8 cellular contexts compared by ENCODE assay signal in genomic region chr1:83998599-83999315, GRCh38. TPM values are rescaled to one million over a fixed set of nuclear protein-coding genes. Genes with fewer than 3 reads are reported as not detected.
DNase-seq lines count a peak whose midpoint lies in the region; ATAC-seq and TF ChIP-seq lines count a peak whose summit lies in the region.

TTLL7 (minus strand) TSS chr1:83999132; CDS start chr1:83952211, 46,921 bp downstream.

- peaks cover 18% of the 10 kb centered on the region for H3K4me1 Mint-ChIP-seq in CD4-positive, alpha-beta T cell (ENCODE audit: low read depth)
- peaks cover 14% of the 10 kb centered on the region for H3K4me1 Mint-ChIP-seq in activated T-cell treated with anti-CD3 and anti-CD28 coated beads, Interleukin-2, amount 50 U/mL, for 4 hours (ENCODE audit: low read depth)
- H3K4me1 Mint-ChIP-seq in naive thymus-derived CD4-positive, alpha-beta T cell: peaks cover 9 to 20% (median 17%) of the 10 kb centered on the region in 7 donors

- no peaks in the 10 kb centered on the region for H3K36me3 ChIP-seq in naive thymus-derived CD4-positive, alpha-beta T cell (ENCODE audit: control insufficient read depth in 2 of 3, insufficient read depth in 3 of 3, low read length in 3 of 3)

- no peaks in the 10 kb centered on the region for H3K9me3 ChIP-seq in CD4-positive, alpha-beta T cell (ENCODE audit: control insufficient read depth, low read length)
- no peaks in the 10 kb centered on the region for H3K9me3 ChIP-seq in naive thymus-derived CD4-positive, alpha-beta T cell (ENCODE audit: control insufficient read depth in 2 of 3, low read length in 3 of 3)

- CTCF ChIA-PET in CD4-positive, alpha-beta T cell (lab: Charles Lee): no interaction called here
- CTCF ChIA-PET in naive thymus-derived CD4-positive, alpha-beta T cell (lab: Charles Lee): no interaction called here

- POLR2A ChIA-PET in CD4-positive, alpha-beta T cell (lab: Charles Lee): no interaction called here
- POLR2A ChIA-PET in naive thymus-derived CD4-positive, alpha-beta T cell (lab: Charles Lee): interaction anchor here (0.6 kb wide), 1 partner anchor 808 kb away, joined by 3 read pairs; no protein-coding TSS in a partner anchor

- peaks cover 74% of the 10 kb centered on the region for H3K27me3 Mint-ChIP-seq in CD4-positive, alpha-beta T cell
- H3K27me3 Mint-ChIP-seq in activated T-cell treated with anti-CD3 and anti-CD28 coated beads, Interleukin-2, amount 50 U/mL, for 4 hours (ENCODE audit: low read depth): peaks cover 64% of the 10 kb centered on the region
- peaks cover 61 to 79% (median 68%) of the 10 kb centered on the region in 5 donors for H3K27me3 Mint-ChIP-seq in naive thymus-derived CD4-positive, alpha-beta T cell

- intact Hi-C loops in CD4-positive, alpha-beta T cell (cut with DNase I, micrococcal nuclease): no loop called here
- intact Hi-C loops in naive thymus-derived CD4-positive, alpha-beta T cell (cut with micrococcal nuclease): loop anchor here (2.0 to 5.0 kb wide), 5 partner anchors 79 to 436 kb away; no protein-coding TSS in a partner anchor

- no peak within 1 kb of the TSS for H3K27ac ChIP-seq in CD4-positive, alpha-beta T cell (ENCODE audit: low read depth, low read length)
- no peak within 1 kb of the TSS for H3K27ac ChIP-seq in naive thymus-derived CD4-positive, alpha-beta T cell (ENCODE audit: low read depth, low read length)

- no peaks in the 10 kb centered on the region for H3K9me3 Mint-ChIP-seq in CD4-positive, alpha-beta T cell
- H3K9me3 Mint-ChIP-seq in activated T-cell treated with anti-CD3 and anti-CD28 coated beads, Interleukin-2, amount 50 U/mL, for 4 hours: no peaks in the 10 kb centered on the region
- H3K9me3 Mint-ChIP-seq in naive thymus-derived CD4-positive, alpha-beta T cell: peaks cover 0 to 3% (median 0%) of the 10 kb centered on the region in 11 donors

- peaks cover 6 to 7% of the 10 kb centered on the region in 2 donors for H3K4me1 ChIP-seq in naive thymus-derived CD4-positive, alpha-beta T cell (ENCODE audit: control insufficient read depth in 2 of 2, insufficient read depth in 2 of 2, low read length in 2 of 2)

- peak within 1 kb of the TSS; percentile 89 for H3K4me3 Mint-ChIP-seq in CD4-positive, alpha-beta T cell
- H3K4me3 Mint-ChIP-seq in activated T-cell treated with anti-CD3 and anti-CD28 coated beads, Interleukin-2, amount 50 U/mL, for 4 hours: peak within 1 kb of the TSS; percentile 78
- peak within 1 kb of the TSS; percentile 74 to 92 (median 85) for H3K4me3 Mint-ChIP-seq in naive thymus-derived CD4-positive, alpha-beta T cell

- peak; percentile 71 for ATAC-seq in CD4-positive, alpha-beta T cell (ENCODE audit: poor library complexity)
- ATAC-seq in GM19467 (IDR thresholded peaks at IDR 0.05; ENCODE audit: unreplicated experiment): peak; percentile 75
- peak; percentile 86 for ATAC-seq in HG03571 (IDR thresholded peaks at IDR 0.05; ENCODE audit: unreplicated experiment)
- ATAC-seq in activated T-cell treated with anti-CD3 and anti-CD28 coated beads, Interleukin-2, amount 50 U/mL, for 4 hours: peak; percentile 79 to 80
- peak; percentile 81 for ATAC-seq in naive thymus-derived CD4-positive, alpha-beta T cell

- H3K27me3 ChIP-seq in CD4-positive, alpha-beta T cell (ENCODE audit: control insufficient read depth, insufficient read depth, low read length): peaks cover 60% of the 10 kb centered on the region
- peaks cover 4 to 13% of the 10 kb centered on the region in 2 donors for H3K27me3 ChIP-seq in naive thymus-derived CD4-positive, alpha-beta T cell (ENCODE audit: control insufficient read depth in 2 of 2, insufficient read depth in 2 of 2, low read length in 2 of 2)

- peak in 9 of 10 experiments; percentile 4 to 48 (median 18) for DNase-seq in CD4-positive, alpha-beta T cell
- peak; percentile 31 for DNase-seq in NOMO-1 treated with dmso at 0.1 percent for 144 hours (lab: John Stamatoyannopoulos, UW; ENCODE audit: unreplicated experiment)
- peak; percentile 28 for DNase-seq in activated T-cell treated with anti-CD3 and anti-CD28 coated beads, Interleukin-2, amount 50 U/mL, for 4 hours
- DNase-seq in fibroblast of gingiva (ENCODE audit: low read depth): peak; percentile 79
- peak; percentile 10 to 75 (median 23) for DNase-seq in naive thymus-derived CD4-positive, alpha-beta T cell
- peak in 4 of 6 experiments; percentile 13 to 38 (median 28) for DNase-seq in stimulated activated naive CD4-positive, alpha-beta T cell (lab: John Stamatoyannopoulos, UW)

- no peaks in the 10 kb centered on the region for H3K36me3 Mint-ChIP-seq in CD4-positive, alpha-beta T cell (ENCODE audit: low read depth)
- H3K36me3 Mint-ChIP-seq in activated T-cell treated with anti-CD3 and anti-CD28 coated beads, Interleukin-2, amount 50 U/mL, for 4 hours (ENCODE audit: insufficient read depth): no peaks in the 10 kb centered on the region
- no peaks in the 10 kb centered on the region for H3K36me3 Mint-ChIP-seq in naive thymus-derived CD4-positive, alpha-beta T cell

- no peak within 1 kb of the TSS for H3K27ac Mint-ChIP-seq in CD4-positive, alpha-beta T cell
- peak within 1 kb of the TSS in 2 of 9 donors; percentile 56 to 58 for H3K27ac Mint-ChIP-seq in naive thymus-derived CD4-positive, alpha-beta T cell

- peak within 1 kb of the TSS; percentile 53 for H3K4me3 ChIP-seq in naive thymus-derived CD4-positive, alpha-beta T cell (ENCODE audit: low read length)

- TF ChIP-seq CTCF in CD4-positive, alpha-beta T cell (IDR thresholded peaks at IDR 0.05): no peak

RNA-seq across cellular contexts. Expression of gene TTLL7, which starts in this region (rescaled TPM):
- total RNA-seq in CD4-positive, alpha-beta T cell: not detected
- total RNA-seq in activated T-cell treated with anti-CD3 and anti-CD28 coated beads, Interleukin-2, amount 50 U/mL, for 4 hours: under 1 TPM; 0.05 to 0.57 (median 0.40) TPM
- total RNA-seq in naive thymus-derived CD4-positive, alpha-beta T cell: 1 to 10 TPM in 2 of 5 experiments, under 1 TPM in 1, not detected in 2; 0.27 to 2.1 (median 1.1) TPM
- not detected for polyA plus RNA-seq in naive thymus-derived CD4-positive, alpha-beta T cell

Comparison
In these comparisons a context has a peak if more than half of its experiments do, and no peak if none do; other contexts are left out.
1. Peak in DNase-seq and ATAC-seq in CD4-positive, alpha-beta T cell; RNA of the gene not detected or under 1 TPM.
2. Peak in DNase-seq and ATAC-seq in activated T-cell treated with anti-CD3 and anti-CD28 coated beads, Interleukin-2, amount 50 U/mL, for 4 hours; RNA of the gene not detected or under 1 TPM.
3. DNase-seq: peak in every context shown above with its lines; median percentile 79 in fibroblast of gingiva; 31 in NOMO-1 treated with dmso at 0.1 percent for 144 hours; 28 in stimulated activated naive CD4-positive, alpha-beta T cell; 28 in activated T-cell treated with anti-CD3 and anti-CD28 coated beads, Interleukin-2, amount 50 U/mL, for 4 hours; 23 in naive thymus-derived CD4-positive, alpha-beta T cell; 18 in CD4-positive, alpha-beta T cell.
4. intact Hi-C loops: an anchor here in naive thymus-derived CD4-positive, alpha-beta T cell (2.0 to 5.0 kb wide); none called in CD4-positive, alpha-beta T cell.